34 cellular contexts compared by ENCODE assay signal in genomic region chr20:59864726-59865125, GRCh38.
"Had no signal": no experiment of that assay in that cellular context is flagged by ENCODE, and none has a peak within 500 bp of the region (broad histone marks: within the 10 kb centered on the region; RNA-seq: fewer than 3 reads in every experiment).

No MANE protein-coding gene starts in this region.

- DNase-seq: activated B cell treated with CpG ODN at 0.5 μM for 24 hours; activated CD4-positive, alpha-beta memory T cell treated with anti-CD3 and anti-CD28 coated beads, Interleukin-2, amount 10 ng/mL, durations not matched to agents 7 days and 5 days; activated CD4-positive, alpha-beta T cell treated with anti-CD3 and anti-CD28 coated beads for 36 hours; activated CD4-positive, alpha-beta T cell treated with anti-CD3 and anti-CD28 coated beads, Interleukin-2, amount 10 ng/mL, durations not matched to agents 7 days and 5 days; activated CD4-positive, alpha-beta T cell treated with anti-CD3 and anti-CD28 coated beads, Interleukin-2, amount 50 U/mL, for 4 hours; activated CD8-positive, alpha-beta memory T cell treated with anti-CD3 and anti-CD28 coated beads, Interleukin-2, amount 50 U/mL, for 48 hours; activated gamma-delta T cell; activated naive CD4-positive, alpha-beta T cell; activated naive CD4-positive, alpha-beta T cell treated with anti-CD3 and anti-CD28 coated beads, Interleukin-2, amount 10 ng/mL, durations not matched to agents 7 days and 5 days; activated naive CD8-positive, alpha-beta T cell treated with anti-CD3 and anti-CD28 coated beads, Interleukin-2, amount 10 ng/mL, durations not matched to agents 7 days and 5 days; activated T-cell treated with anti-CD3 and anti-CD28 coated beads for 4 hours; activated T-cell treated with anti-CD3 and anti-CD28 coated beads, Interleukin-2, amount 50 U/mL, for 24 hours; activated T-cell treated with anti-CD3 and anti-CD28 coated beads, Interleukin-2, amount 50 U/mL, for 72 hours; dorsolateral prefrontal cortex; effector memory CD8-positive, alpha-beta T cell; erythroblast; foreskin melanocyte; head of caudate nucleus; hypothalamus; T-helper 17 cell; T1000; WERI-Rb-1 had no signal

- H3K27ac ChIP-seq: ascending aorta, breast epithelium, cardiac muscle cell, coronary artery, dorsolateral prefrontal cortex, esophagus muscularis mucosa, gastroesophageal sphincter, WERI-Rb-1 had no signal

- H3K9me3 ChIP-seq: ascending aorta, breast epithelium, esophagus muscularis mucosa, gastroesophageal sphincter had no signal

- H3K36me3 ChIP-seq: ascending aorta, cardiac muscle cell, gastroesophageal sphincter, WERI-Rb-1 had no signal

- H3K4me1 Mint-ChIP-seq: activated B cell treated with CpG ODN at 0.5 μM for 24 hours; activated CD4-positive, alpha-beta memory T cell treated with anti-CD3 and anti-CD28 coated beads, Interleukin-2, amount 10 ng/mL, durations not matched to agents 7 days and 5 days; activated CD4-positive, alpha-beta T cell treated with anti-CD3 and anti-CD28 coated beads for 36 hours; activated CD4-positive, alpha-beta T cell treated with anti-CD3 and anti-CD28 coated beads, Interleukin-2, amount 10 ng/mL, durations not matched to agents 7 days and 5 days; activated naive CD4-positive, alpha-beta T cell treated with anti-CD3 and anti-CD28 coated beads, Interleukin-2, amount 10 ng/mL, durations not matched to agents 7 days and 5 days; activated naive CD8-positive, alpha-beta T cell treated with anti-CD3 and anti-CD28 coated beads, Interleukin-2, amount 10 ng/mL, durations not matched to agents 7 days and 5 days; central memory CD8-positive, alpha-beta T cell; T-helper 17 cell had no signal

- H3K36me3 Mint-ChIP-seq: activated naive CD4-positive, alpha-beta T cell treated with anti-CD3 and anti-CD28 coated beads, Interleukin-2, amount 10 ng/mL, durations not matched to agents 7 days and 5 days; brain had no signal

- H3K4me1 ChIP-seq: ascending aorta, breast epithelium, esophagus muscularis mucosa, gastroesophageal sphincter had no signal

- ATAC-seq: activated CD4-positive, alpha-beta T cell treated with anti-CD3 and anti-CD28 coated beads for 36 hours; activated CD4-positive, CD25-positive, alpha-beta regulatory T cell treated with anti-CD3 and anti-CD28 coated beads, Interleukin-2, amount 50 U/mL, for 24 hours; activated naive CD4-positive, alpha-beta T cell treated with anti-CD3 and anti-CD28 coated beads, Interleukin-2, amount 50 U/mL, for 72 hours; activated T-cell treated with anti-CD3 and anti-CD28 coated beads, Interleukin-2, amount 50 U/mL, for 72 hours; effector memory CD8-positive, alpha-beta T cell; gastroesophageal sphincter; T-helper 17 cell had no signal

- H3K27me3 Mint-ChIP-seq: activated CD4-positive, alpha-beta memory T cell treated with anti-CD3 and anti-CD28 coated beads, Interleukin-2, amount 10 ng/mL, durations not matched to agents 7 days and 5 days; activated naive CD4-positive, alpha-beta T cell treated with anti-CD3 and anti-CD28 coated beads, Interleukin-2, amount 10 ng/mL, durations not matched to agents 7 days and 5 days; central memory CD8-positive, alpha-beta T cell; effector memory CD8-positive, alpha-beta T cell; T-helper 17 cell had no signal

- H3K27me3 ChIP-seq: ascending aorta, breast epithelium, cardiac muscle cell, dorsolateral prefrontal cortex, esophagus muscularis mucosa, gastroesophageal sphincter had no signal

- H3K27ac Mint-ChIP-seq: activated B cell treated with CpG ODN at 0.5 μM for 24 hours; activated CD4-positive, alpha-beta memory T cell treated with anti-CD3 and anti-CD28 coated beads, Interleukin-2, amount 10 ng/mL, durations not matched to agents 7 days and 5 days; activated CD4-positive, alpha-beta T cell treated with anti-CD3 and anti-CD28 coated beads for 36 hours; activated CD4-positive, alpha-beta T cell treated with anti-CD3 and anti-CD28 coated beads, Interleukin-2, amount 10 ng/mL, durations not matched to agents 7 days and 5 days; activated naive CD4-positive, alpha-beta T cell treated with anti-CD3 and anti-CD28 coated beads, Interleukin-2, amount 10 ng/mL, durations not matched to agents 7 days and 5 days; activated naive CD4-positive, alpha-beta T cell treated with anti-CD3 and anti-CD28 coated beads, Interleukin-2, amount 50 U/mL, for 72 hours; activated naive CD8-positive, alpha-beta T cell treated with anti-CD3 and anti-CD28 coated beads, Interleukin-2, amount 10 ng/mL, durations not matched to agents 7 days and 5 days; activated T-cell treated with anti-CD3 and anti-CD28 coated beads, Interleukin-2, amount 50 U/mL, for 24 hours; activated T-cell treated with anti-CD3 and anti-CD28 coated beads, Interleukin-2, amount 50 U/mL, for 72 hours; dendritic cell treated with granulocyte-macrophage colony-stimulating factor and Interleukin-4, amounts not matched to agents 40 ng/mL and 50 ng/mL, for 4 days; effector memory CD8-positive, alpha-beta T cell; T-helper 17 cell; T-helper 2 cell treated with Interferon-gamma antibody and Interleukin-4, amounts not matched to agents 5 μg/mL and 100 μg/mL, for 36 hours had no signal

- H3K4me3 Mint-ChIP-seq: activated B cell treated with CpG ODN at 0.5 μM for 24 hours; activated CD4-positive, alpha-beta memory T cell treated with anti-CD3 and anti-CD28 coated beads, Interleukin-2, amount 10 ng/mL, durations not matched to agents 7 days and 5 days; activated CD4-positive, alpha-beta T cell treated with anti-CD3 and anti-CD28 coated beads for 36 hours; activated CD4-positive, alpha-beta T cell treated with anti-CD3 and anti-CD28 coated beads, Interleukin-2, amount 10 ng/mL, durations not matched to agents 7 days and 5 days; activated naive CD4-positive, alpha-beta T cell treated with anti-CD3 and anti-CD28 coated beads, Interleukin-2, amount 10 ng/mL, durations not matched to agents 7 days and 5 days; activated naive CD8-positive, alpha-beta T cell treated with anti-CD3 and anti-CD28 coated beads, Interleukin-2, amount 10 ng/mL, durations not matched to agents 7 days and 5 days; activated T-cell treated with anti-CD3 and anti-CD28 coated beads, Interleukin-2, amount 50 U/mL, for 24 hours; activated T-cell treated with anti-CD3 and anti-CD28 coated beads, Interleukin-2, amount 50 U/mL, for 72 hours; brain; central memory CD8-positive, alpha-beta T cell; dendritic cell treated with granulocyte-macrophage colony-stimulating factor and Interleukin-4, amounts not matched to agents 40 ng/mL and 50 ng/mL, for 4 days; effector memory CD8-positive, alpha-beta T cell; T-helper 17 cell; T-helper 2 cell treated with Interferon-gamma antibody and Interleukin-4, amounts not matched to agents 5 μg/mL and 100 μg/mL, for 36 hours had no signal

- H3K4me3 ChIP-seq: ascending aorta, breast epithelium, cardiac muscle cell, coronary artery, dorsolateral prefrontal cortex, esophagus muscularis mucosa, gastroesophageal sphincter had no signal

- H3K9me3 Mint-ChIP-seq: activated B cell treated with CpG ODN at 0.5 μM for 24 hours; activated CD4-positive, alpha-beta memory T cell treated with anti-CD3 and anti-CD28 coated beads, Interleukin-2, amount 10 ng/mL, durations not matched to agents 7 days and 5 days; activated CD4-positive, alpha-beta T cell treated with anti-CD3 and anti-CD28 coated beads, Interleukin-2, amount 10 ng/mL, durations not matched to agents 7 days and 5 days; activated naive CD4-positive, alpha-beta T cell treated with anti-CD3 and anti-CD28 coated beads, Interleukin-2, amount 10 ng/mL, durations not matched to agents 7 days and 5 days; activated naive CD4-positive, alpha-beta T cell treated with anti-CD3 and anti-CD28 coated beads, Interleukin-2, amount 50 U/mL, for 72 hours; activated naive CD8-positive, alpha-beta T cell treated with anti-CD3 and anti-CD28 coated beads, Interleukin-2, amount 10 ng/mL, durations not matched to agents 7 days and 5 days; activated T-cell treated with anti-CD3 and anti-CD28 coated beads, Interleukin-2, amount 50 U/mL, for 24 hours; activated T-cell treated with anti-CD3 and anti-CD28 coated beads, Interleukin-2, amount 50 U/mL, for 72 hours; brain; central memory CD8-positive, alpha-beta T cell; dendritic cell treated with granulocyte-macrophage colony-stimulating factor and Interleukin-4, amounts not matched to agents 40 ng/mL and 50 ng/mL, for 4 days; effector memory CD8-positive, alpha-beta T cell; T-helper 2 cell treated with Interferon-gamma antibody and Interleukin-4, amounts not matched to agents 5 μg/mL and 100 μg/mL, for 36 hours had no signal
